Comparison of ENCODE assay signal across 8 cellular contexts in the genomic region with DNA sequence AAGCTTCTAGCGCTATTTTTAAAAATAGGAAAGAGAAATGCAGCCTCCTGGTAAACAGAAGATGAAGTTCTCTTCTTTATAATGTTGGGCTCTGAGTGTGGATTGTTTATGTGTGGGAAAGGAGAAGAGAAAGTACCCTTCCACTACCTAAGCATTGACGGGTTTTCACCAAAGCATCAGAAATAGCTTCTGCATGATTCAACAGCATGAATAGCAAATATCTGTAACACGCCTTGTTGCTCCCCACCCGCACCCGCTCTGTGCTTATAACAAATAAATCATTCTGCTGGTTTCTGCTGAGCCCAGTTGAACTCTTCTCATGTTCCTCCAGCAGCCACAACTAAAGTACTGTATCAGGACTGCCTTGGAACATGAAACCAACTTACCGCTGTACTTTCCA. TPM values are rescaled to one million over a fixed set of nuclear protein-coding genes. Genes with fewer than 3 reads are reported as not detected.
A peak's percentile ranks its signal among the peaks of the same experiment; 100 is the strongest.
DNase-seq lines count a peak whose midpoint lies in the region; ATAC-seq and TF ChIP-seq lines count a peak whose summit lies in the region.

No MANE protein-coding gene starts in this region.

- WGBS in psoas muscle, 3 donors: 27 to 64% (median 36%) methylated on average over 6 of the region's 6 CpGs
- WGBS in suprapubic skin: 56% methylated on average over 6 of the region's 6 CpGs

- H3K4me1 ChIP-seq in psoas muscle: peaks cover 39% of the 10 kb centered on the region
- no peaks in the 10 kb centered on the region for H3K4me1 ChIP-seq in suprapubic skin

- H3K36me3 ChIP-seq in psoas muscle (ENCODE audit: insufficient read depth in 1 of 2, low read depth in 1 of 2) (peaks cover 4 to 60% of the 10 kb centered on the region in 2 donors), suprapubic skin (no peaks in the 10 kb centered on the region)

- ATAC-seq in GM19023 (IDR thresholded peaks at IDR 0.05; ENCODE audit: unreplicated experiment): peak; percentile 92
- peak; percentile 95 for ATAC-seq in HG02852 (IDR thresholded peaks at IDR 0.05; ENCODE audit: unreplicated experiment)
- peak; percentile 89 to 92 (median 90) for ATAC-seq in psoas muscle

- intact Hi-C loops in psoas muscle (cut with DNase I): no loop called here

- DNase-seq in RPMI7951 (ENCODE audit: low read depth): peak; percentile 54
- DNase-seq in psoas muscle: no peak
- no peak for DNase-seq in ureter (ENCODE audit: low spot score)
- DNase-seq in suprapubic skin (ENCODE audit: low spot score in 2 of 2): no peak
- no peak for DNase-seq in activated CD8-positive, alpha-beta memory T cell treated with anti-CD3 and anti-CD28 coated beads for 24 hours
- DNase-seq in NCI-H187 (lab: John Stamatoyannopoulos, UW): no peak

- H3K27ac ChIP-seq in psoas muscle (peak overlapping the region; percentile 93), suprapubic skin (no peak overlapping the region)

- TF ChIP-seq CTCF in psoas muscle (IDR thresholded peaks at IDR 0.05) (no peak), suprapubic skin (IDR thresholded peaks at IDR 0.05) (no peak)

- TF ChIP-seq EP300 in suprapubic skin (IDR thresholded peaks at IDR 0.05): no peak

- H3K9me3 ChIP-seq in psoas muscle: no peaks in the 10 kb centered on the region
- H3K9me3 ChIP-seq in suprapubic skin: no peaks in the 10 kb centered on the region

- no peak for TF ChIP-seq POLR2A in suprapubic skin (IDR thresholded peaks at IDR 0.05)

- H3K27me3 ChIP-seq in psoas muscle (ENCODE audit: insufficient read depth in 3 of 3, low read length in 2 of 3) (no peaks in the 10 kb centered on the region), suprapubic skin (no peaks in the 10 kb centered on the region)

- H3K4me3 ChIP-seq in psoas muscle: peak overlapping the region; percentile 11
- H3K4me3 ChIP-seq in suprapubic skin: no peak overlapping the region

RNA-seq across cellular contexts. Expression of gene TXLNB, which starts 20.7 kb away (rescaled TPM):
- total RNA-seq in RPMI7951 (2014; rRNA removed; shearing (Covaris generic)): 0.98 and 1.1 TPM in 2 replicates
- 100 to 1,000 TPM; 128 to 230 (median 158) TPM for total RNA-seq in psoas muscle
- polyA plus RNA-seq in psoas muscle: 10 to 100 TPM in 2 of 3 donors, 1 to 10 TPM in 1; 1.8 to 40.7 (median 32.1) TPM
- total RNA-seq in ureter: 0.94 TPM
- under 1 TPM; 0.10 to 0.59 (median 0.37) TPM for total RNA-seq in suprapubic skin

Comparison
In these comparisons a context has a peak if more than half of its experiments do, and no peak if none do; other contexts are left out.
1. RNA of gene TXLNB, which starts 20.7 kb away (total RNA-seq): 128 to 230 TPM in psoas muscle; 0.98 to 1.1 TPM in RPMI7951, 0.94 TPM in ureter (single experiment) and 0.10 to 0.59 TPM in suprapubic skin; every median in the first group is over 10 times any median in the second.
2. Peak in every context shown above with its lines, with median percentiles within 50 percentile points of each other: ATAC-seq.